ENCODE assay signal across 25 cellular contexts in the genomic region with DNA sequence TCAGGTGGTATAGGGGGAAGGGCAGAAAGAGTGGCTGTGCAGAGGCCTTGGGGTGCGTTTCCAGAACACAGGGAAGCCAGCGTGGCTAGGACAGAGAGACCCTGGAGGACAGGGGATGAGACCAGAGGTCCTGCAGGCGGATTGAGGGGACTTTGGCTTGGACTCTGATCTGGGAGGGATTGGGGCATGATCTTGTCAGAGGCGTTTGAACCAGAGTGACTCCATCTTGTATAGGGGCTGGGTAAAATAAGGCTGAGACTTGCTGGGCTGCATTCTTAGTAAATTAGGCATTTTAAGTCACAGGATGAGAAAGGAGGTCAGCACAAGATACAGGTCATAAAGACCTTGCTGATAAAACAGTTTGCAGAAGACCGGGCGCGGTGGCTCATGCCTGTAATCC.
"Had no signal": no experiment of that assay in that cellular context is flagged by ENCODE, and none has a peak within 500 bp of the region (broad histone marks: within the 10 kb centered on the region; RNA-seq: fewer than 3 reads in every experiment).

No MANE protein-coding gene starts in this region.

- H3K36me3 ChIP-seq: adrenal gland, breast epithelium had no signal

- H3K36me3 Mint-ChIP-seq: activated CD8-positive, alpha-beta memory T cell treated with anti-CD3 and anti-CD28 coated beads, Interleukin-2, amount 10 ng/mL, durations not matched to agents 7 days and 5 days; activated naive CD8-positive, alpha-beta T cell treated with anti-CD3 and anti-CD28 coated beads, Interleukin-2, amount 10 ng/mL, durations not matched to agents 7 days and 5 days; T-cell had no signal

- ATAC-seq: activated CD8-positive, alpha-beta memory T cell treated with anti-CD3 and anti-CD28 coated beads, Interleukin-2, amount 10 ng/mL, durations not matched to agents 7 days and 5 days; activated T-cell treated with anti-CD3 and anti-CD28 coated beads, Interleukin-2, amount 50 U/mL, for 4 hours; activated T-helper 17 cell treated with anti-CD3 and anti-CD28 coated beads, Interleukin-2, amount 50 U/mL, for 72 hours; T-cell had no signal

- H3K27me3 ChIP-seq: adrenal gland, breast epithelium had no signal

- H3K27ac Mint-ChIP-seq: activated B cell treated with CpG ODN at 0.5 μM for 24 hours; activated CD4-positive, alpha-beta T cell treated with anti-CD3 and anti-CD28 coated beads, Interleukin-2, amount 10 ng/mL, durations not matched to agents 24 days and 14 days; activated CD8-positive, alpha-beta memory T cell treated with anti-CD3 and anti-CD28 coated beads, Interleukin-2, amount 10 ng/mL, durations not matched to agents 7 days and 5 days; activated naive CD4-positive, alpha-beta T cell treated with anti-CD3 and anti-CD28 coated beads for 36 hours; activated naive CD8-positive, alpha-beta T cell treated with anti-CD3 and anti-CD28 coated beads, Interleukin-2, amount 10 ng/mL, durations not matched to agents 7 days and 5 days; activated T-helper 17 cell treated with anti-CD3 and anti-CD28 coated beads, Interleukin-2, amount 50 U/mL, for 72 hours had no signal

- H3K4me3 ChIP-seq: adrenal gland, breast epithelium, PC-9 had no signal

- H3K9me3 Mint-ChIP-seq: activated B cell treated with CpG ODN at 0.5 μM for 24 hours; activated CD4-positive, alpha-beta T cell treated with anti-CD3 and anti-CD28 coated beads, Interleukin-2, amount 10 ng/mL, durations not matched to agents 24 days and 14 days; activated naive CD4-positive, alpha-beta T cell treated with anti-CD3 and anti-CD28 coated beads for 36 hours; activated naive CD8-positive, alpha-beta T cell treated with anti-CD3 and anti-CD28 coated beads, Interleukin-2, amount 10 ng/mL, durations not matched to agents 7 days and 5 days; activated T-cell treated with anti-CD3 and anti-CD28 coated beads, Interleukin-2, amount 50 U/mL, for 4 hours; activated T-helper 17 cell treated with anti-CD3 and anti-CD28 coated beads, Interleukin-2, amount 50 U/mL, for 72 hours; T-cell had no signal

- DNase-seq: activated B cell treated with CpG ODN at 0.5 μM for 24 hours; activated CD4-positive, alpha-beta T cell treated with anti-CD3 and anti-CD28 coated beads for 1 hour; activated CD4-positive, alpha-beta T cell treated with anti-CD3 and anti-CD28 coated beads, Interleukin-2, amount 10 ng/mL, durations not matched to agents 24 days and 14 days; activated CD4-positive, alpha-beta T cell treated with anti-CD3 and anti-CD28 coated beads, Interleukin-2, amount 50 U/mL, for 48 hours; activated CD8-positive, alpha-beta memory T cell treated with anti-CD3 and anti-CD28 coated beads, Interleukin-2, amount 10 ng/mL, durations not matched to agents 7 days and 5 days; activated gamma-delta T cell; activated naive CD4-positive, alpha-beta T cell treated with anti-CD3 and anti-CD28 coated beads for 36 hours; activated naive CD8-positive, alpha-beta T cell treated with anti-CD3 and anti-CD28 coated beads, Interleukin-2, amount 10 ng/mL, durations not matched to agents 7 days and 5 days; activated T-cell treated with anti-CD3 and anti-CD28 coated beads, Interleukin-2, amount 50 U/mL, for 4 hours; anterior cingulate cortex; caudate nucleus; NCI-H1105; NCI-H1436; NCI-H1694 treated with DMSO at 0.1 percent for 48 hours; NCI-H2029 treated with DMSO at 0.1 percent for 48 hours; NCI-H510A treated with DMSO at 0.1 percent for 48 hours; NCI-H69; NK-92 treated with Interleukin-12 subunit alpha and Interleukin-12 subunit beta, amount 100 ng/mL, for 24 hours; PC-9; SHP77 treated with DMSO at 0.1 percent for 48 hours; T-cell; T1000 had no signal

- H3K27me3 Mint-ChIP-seq: activated B cell treated with CpG ODN at 0.5 μM for 24 hours; activated T-helper 17 cell treated with anti-CD3 and anti-CD28 coated beads, Interleukin-2, amount 50 U/mL, for 72 hours; T-cell had no signal

- H3K4me2 ChIP-seq: PC-9 had no signal

- H3K27ac ChIP-seq: adrenal gland, breast epithelium, PC-9 had no signal

- H3K9me3 ChIP-seq: adrenal gland, breast epithelium had no signal

- H2AFZ ChIP-seq: PC-9 had no signal

- H3K4me3 Mint-ChIP-seq: activated B cell treated with CpG ODN at 0.5 μM for 24 hours; activated CD4-positive, alpha-beta T cell treated with anti-CD3 and anti-CD28 coated beads, Interleukin-2, amount 10 ng/mL, durations not matched to agents 24 days and 14 days; activated CD8-positive, alpha-beta memory T cell treated with anti-CD3 and anti-CD28 coated beads, Interleukin-2, amount 10 ng/mL, durations not matched to agents 7 days and 5 days; activated naive CD4-positive, alpha-beta T cell treated with anti-CD3 and anti-CD28 coated beads for 36 hours; activated naive CD8-positive, alpha-beta T cell treated with anti-CD3 and anti-CD28 coated beads, Interleukin-2, amount 10 ng/mL, durations not matched to agents 7 days and 5 days; activated T-cell treated with anti-CD3 and anti-CD28 coated beads, Interleukin-2, amount 50 U/mL, for 4 hours; activated T-helper 17 cell treated with anti-CD3 and anti-CD28 coated beads, Interleukin-2, amount 50 U/mL, for 72 hours; T-cell had no signal
